9 cellular contexts compared by ENCODE assay signal in genomic region chr19:46634656-46635218, GRCh38. TPM values are rescaled to one million over a fixed set of nuclear protein-coding genes. Genes with fewer than 3 reads are reported as not detected.
A peak's percentile ranks its signal among the peaks of the same experiment; 100 is the strongest.
DNase-seq lines count a peak whose midpoint lies in the region; ATAC-seq and TF ChIP-seq lines count a peak whose summit lies in the region.
"Had no signal": no experiment of that assay in that cellular context is flagged by ENCODE, and none has a peak within 500 bp of the region (broad histone marks: within the 10 kb centered on the region; RNA-seq: fewer than 3 reads in every experiment).

No MANE protein-coding gene starts in this region.

- DNase-seq in activated CD4-positive, alpha-beta memory T cell treated with anti-CD3 and anti-CD28 coated beads for 36 hours, result no peak
- DNase-seq in GM10266 (ENCODE audit: extremely low spot score) (no peak), GM03348 (ENCODE audit: low spot score) (no peak)

- no peaks in the 10 kb centered on the region for H3K9me3 Mint-ChIP-seq in activated CD4-positive, alpha-beta memory T cell treated with anti-CD3 and anti-CD28 coated beads for 36 hours

- H3K4me3 Mint-ChIP-seq in activated CD4-positive, alpha-beta memory T cell treated with anti-CD3 and anti-CD28 coated beads for 36 hours, result peak overlapping the region; percentile 61

- no peaks in the 10 kb centered on the region for H3K27me3 Mint-ChIP-seq in activated CD4-positive, alpha-beta memory T cell treated with anti-CD3 and anti-CD28 coated beads for 36 hours

- H3K79me2 ChIP-seq in ACC112 (ENCODE audit: control insufficient read depth, insufficient read depth, low read length, unreplicated experiment), result no peaks in the 10 kb centered on the region

- H3K9ac ChIP-seq in iPS-15b (ENCODE audit: low read depth, low read length), result no peak overlapping the region

- POLR2A ChIA-PET in HEK293 (lab: Yijun Ruan, JAX), result no interaction called here
- POLR2A ChIA-PET in activated CD4-positive, alpha-beta memory T cell treated with anti-CD3 and anti-CD28 coated beads for 36 hours (lab: Charles Lee), result interaction anchor here (0.7 to 1.2 kb wide), 2 partner anchors 27 to 34 kb away, joined by 3 to 6 read pairs; partner anchors contain the start of gene CALM3

- H2AFZ ChIP-seq in ACC112 (ENCODE audit: low read length, unreplicated experiment), result no peak overlapping the region

- intact Hi-C loops in activated CD4-positive, alpha-beta memory T cell treated with anti-CD3 and anti-CD28 coated beads for 36 hours (cut with micrococcal nuclease), result loop anchor here (1.0 kb wide), 4 partner anchors 9 to 33 kb away; partner anchors contain the start of genes CALM3, DACT3 and PTGIR

- peaks cover 20% of the 10 kb centered on the region for H3K4me1 Mint-ChIP-seq in activated CD4-positive, alpha-beta memory T cell treated with anti-CD3 and anti-CD28 coated beads for 36 hours (ENCODE audit: low read depth)

- H3K36me3 ChIP-seq in ACC112 (ENCODE audit: insufficient read depth, low read length) (no peaks in the 10 kb centered on the region), HEK293 (ENCODE audit: control insufficient read depth in 2 of 2, insufficient read depth in 1 of 2, low read length in 2 of 2) (no peaks in the 10 kb centered on the region), iPS-15b (ENCODE audit: control insufficient read depth, insufficient read depth, low read length) (no peaks in the 10 kb centered on the region)

- no peak for ATAC-seq in HG02938 (IDR thresholded peaks at IDR 0.05; ENCODE audit: unreplicated experiment)
- no peak for ATAC-seq in HG03469 (IDR thresholded peaks at IDR 0.05; ENCODE audit: unreplicated experiment)

- H3K4me3 ChIP-seq in ACC112 (ENCODE audit: low read depth, low read length) (peak overlapping the region; percentile 24; the same call in 1 of the 2 replicates), HEK293 (ENCODE audit: low read depth, low read length) (peak overlapping the region; percentile 33), iPS-15b (ENCODE audit: low read depth, low read length) (peak overlapping the region; percentile 61)

- TF ChIP-seq CTCF in HEK293 (tag by site-specific recombination; IDR thresholded peaks at IDR 0.05), result no peak
- no peak for TF ChIP-seq CTCF in GM10266 (IDR thresholded peaks at IDR 0.05; ENCODE audit: control insufficient read depth, insufficient read depth, low read depth, missing control alignments)

- H3K27me3 ChIP-seq in ACC112 (ENCODE audit: insufficient read depth, low read length) (no peaks in the 10 kb centered on the region), iPS-15b (ENCODE audit: control insufficient read depth, insufficient read depth, low read length) (peaks cover 51% of the 10 kb centered on the region)

- CTCF ChIA-PET in HEK293 (lab: Yijun Ruan, JAX), result interaction anchor here (0.6 to 5.3 kb wide), 2 partner anchors 27 to 491 kb away, joined by 3 to 45 read pairs; partner anchors contain the start of gene DACT3
- CTCF ChIA-PET in activated CD4-positive, alpha-beta memory T cell treated with anti-CD3 and anti-CD28 coated beads for 36 hours (lab: Charles Lee), result interaction anchor here (1.7 to 3.0 kb wide), 2 partner anchors 20 to 27 kb away, joined by 14 read pairs; partner anchors contain the start of gene DACT3

- H3K27ac Mint-ChIP-seq in activated CD4-positive, alpha-beta memory T cell treated with anti-CD3 and anti-CD28 coated beads for 36 hours, result no peak overlapping the region

- no peaks in the 10 kb centered on the region for H3K9me3 ChIP-seq in HEK293 (ENCODE audit: control insufficient read depth, insufficient read depth, low read depth, low read length)
- H3K9me3 ChIP-seq in iPS-15b (ENCODE audit: control insufficient read depth, insufficient read depth, low read length), result no peaks in the 10 kb centered on the region

- no peaks in the 10 kb centered on the region for H3K36me3 Mint-ChIP-seq in activated CD4-positive, alpha-beta memory T cell treated with anti-CD3 and anti-CD28 coated beads for 36 hours

- H3K27ac ChIP-seq in ACC112 (ENCODE audit: low read depth, low read length) (no peak overlapping the region), HEK293 (ENCODE audit: extremely low read depth, low read depth, low read length) (no peak overlapping the region)

- H3K4me1 ChIP-seq in ACC112 (ENCODE audit: control insufficient read depth, insufficient read depth, low read length, unreplicated experiment) (peaks cover 9% of the 10 kb centered on the region), HEK293 (ENCODE audit: control insufficient read depth, insufficient read depth, low read length) (peaks cover 3% of the 10 kb centered on the region; the same call in 1 of the 2 replicates), iPS-15b (ENCODE audit: control insufficient read depth, insufficient read depth, low read length) (peaks cover 17% of the 10 kb centered on the region)

TF ChIP-seq in HEK293, 187 proteins besides CTCF, POLR2A, EP300 and RAD21 (continues in another document):
- TF ChIP-seq ZNF133 (tag by site-specific recombination; IDR thresholded peaks at IDR 0.05), result no peak
- TF ChIP-seq ZNF169 (tag by site-specific recombination; IDR thresholded peaks at IDR 0.05), result no peak
- 0 out of 2 replicates have a peak, but pooled peaks have one; percentile 32 for TF ChIP-seq BCL11B (tag by site-specific recombination; IDR thresholded peaks at IDR 0.05; ENCODE audit: low read depth)
- TF ChIP-seq ZNF221 (tag by site-specific recombination; IDR thresholded peaks at IDR 0.05; ENCODE audit: borderline replicate concordance), result no peak
- TF ChIP-seq ZXDB (tag by site-specific recombination; IDR thresholded peaks at IDR 0.05), result no peak
- no peak for TF ChIP-seq MZF1 (tag by site-specific recombination; IDR thresholded peaks at IDR 0.05; ENCODE audit: borderline replicate concordance)
- TF ChIP-seq, protein P1, sequence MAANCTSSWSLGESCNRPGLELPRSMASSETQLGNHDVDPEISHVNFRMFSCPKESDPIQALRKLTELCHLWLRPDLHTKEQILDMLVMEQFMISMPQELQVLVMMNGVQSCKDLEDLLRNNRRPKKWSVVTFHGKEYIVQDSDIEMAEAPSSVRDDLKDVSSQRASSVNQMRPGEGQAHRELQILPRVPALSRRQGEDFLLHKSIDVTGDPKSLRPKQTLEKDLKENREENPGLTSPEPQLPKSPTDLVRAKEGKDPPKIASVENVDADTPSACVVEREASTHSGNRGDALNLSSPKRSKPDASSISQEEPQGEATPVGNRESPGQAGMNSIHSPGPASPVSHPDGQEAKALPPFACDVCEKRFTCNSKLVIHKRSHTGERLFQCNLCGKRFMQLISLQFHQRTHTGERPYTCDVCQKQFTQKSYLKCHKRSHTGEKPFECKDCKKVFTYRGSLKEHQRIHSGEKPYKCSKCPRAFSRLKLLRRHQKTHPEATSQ (tag by site-specific recombination; IDR thresholded peaks at IDR 0.05), result no peak
- no peak for TF ChIP-seq ZNF202 (tag by site-specific recombination; IDR thresholded peaks at IDR 0.05; ENCODE audit: borderline replicate concordance)
- TF ChIP-seq ZNF426 (tag by site-specific recombination; IDR thresholded peaks at IDR 0.05), result no peak
- no peak for TF ChIP-seq ZFP3 (tag by site-specific recombination; IDR thresholded peaks at IDR 0.05; ENCODE audit: low read depth)
- TF ChIP-seq ZNF677 (tag by site-specific recombination; IDR thresholded peaks at IDR 0.05), result no peak
- TF ChIP-seq ZBTB44 (tag by site-specific recombination; IDR thresholded peaks at IDR 0.05), result no peak
- TF ChIP-seq SP7 (tag by site-specific recombination; IDR thresholded peaks at IDR 0.05), result no peak
- TF ChIP-seq, protein P2, sequence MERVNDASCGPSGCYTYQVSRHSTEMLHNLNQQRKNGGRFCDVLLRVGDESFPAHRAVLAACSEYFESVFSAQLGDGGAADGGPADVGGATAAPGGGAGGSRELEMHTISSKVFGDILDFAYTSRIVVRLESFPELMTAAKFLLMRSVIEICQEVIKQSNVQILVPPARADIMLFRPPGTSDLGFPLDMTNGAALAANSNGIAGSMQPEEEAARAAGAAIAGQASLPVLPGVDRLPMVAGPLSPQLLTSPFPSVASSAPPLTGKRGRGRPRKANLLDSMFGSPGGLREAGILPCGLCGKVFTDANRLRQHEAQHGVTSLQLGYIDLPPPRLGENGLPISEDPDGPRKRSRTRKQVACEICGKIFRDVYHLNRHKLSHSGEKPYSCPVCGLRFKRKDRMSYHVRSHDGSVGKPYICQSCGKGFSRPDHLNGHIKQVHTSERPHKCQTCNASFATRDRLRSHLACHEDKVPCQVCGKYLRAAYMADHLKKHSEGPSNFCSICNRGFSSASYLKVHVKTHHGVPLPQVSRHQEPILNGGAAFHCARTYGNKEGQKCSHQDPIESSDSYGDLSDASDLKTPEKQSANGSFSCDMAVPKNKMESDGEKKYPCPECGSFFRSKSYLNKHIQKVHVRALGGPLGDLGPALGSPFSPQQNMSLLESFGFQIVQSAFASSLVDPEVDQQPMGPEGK (tag by site-specific recombination; IDR thresholded peaks at IDR 0.05), result peak; percentile 93
- TF ChIP-seq ZNF24 (tag by site-specific recombination; IDR thresholded peaks at IDR 0.05), result 0 out of 2 replicates have a peak, but pooled peaks have one; percentile 18
- TF ChIP-seq HOXA7 (CRISPR knock-in tag; IDR thresholded peaks at IDR 0.05; ENCODE audit: borderline replicate concordance), result no peak

RNA-seq across cellular contexts. Expression of gene GNG8, which starts 1.3 kb away (rescaled TPM):
- total RNA-seq in activated CD4-positive, alpha-beta memory T cell treated with anti-CD3 and anti-CD28 coated beads for 36 hours, result 1 to 10 TPM; 9.5 TPM
- total RNA-seq: glomerular endothelial cell had no signal

RNA-seq across cellular contexts. Expression of gene PTGIR, which starts 9.8 kb away (rescaled TPM):
- total RNA-seq in activated CD4-positive, alpha-beta memory T cell treated with anti-CD3 and anti-CD28 coated beads for 36 hours, result 10 to 100 TPM; 22.6 to 24.6 TPM

RNA-seq across cellular contexts. Expression of gene DACT3, which starts 26.2 kb away (rescaled TPM):
- total RNA-seq in activated CD4-positive, alpha-beta memory T cell treated with anti-CD3 and anti-CD28 coated beads for 36 hours, result 1 to 10 TPM; 2.8 to 3.0 TPM

RNA-seq across cellular contexts. Expression of gene CALM3, which starts 33.6 kb away (rescaled TPM):
- 100 to 1,000 TPM; 410 to 425 TPM for total RNA-seq in activated CD4-positive, alpha-beta memory T cell treated with anti-CD3 and anti-CD28 coated beads for 36 hours
